Comparison of ENCODE assay signal across 16 cellular contexts in genomic region chr11:57087966-57088365, GRCh38.
DNase-seq lines count a peak whose midpoint lies in the region; TF ChIP-seq lines count a peak whose summit lies in the region.
"Had no signal": no experiment of that assay in that cellular context is flagged by ENCODE, and none has a peak within 500 bp of the region (broad histone marks: within the 10 kb centered on the region; RNA-seq: fewer than 3 reads in every experiment).

No MANE protein-coding gene starts in this region.

- no peak overlapping the region for H3K27ac Mint-ChIP-seq in endodermal cell
- H3K27ac Mint-ChIP-seq: B cell; CD8-positive, alpha-beta T cell; HFFc6 had no signal

- peak overlapping the region; percentile 20 for H2AFZ ChIP-seq in neuron (ENCODE audit: low read depth, low read length)
- peak overlapping the region; percentile 77 for H2AFZ ChIP-seq in smooth muscle cell (ENCODE audit: low read depth)

- H3K9me3 ChIP-seq in endodermal cell (ENCODE audit: control insufficient read depth, low read length) (no peaks in the 10 kb centered on the region), neuron (ENCODE audit: low read length) (no peaks in the 10 kb centered on the region), smooth muscle cell (replicated peaks; ENCODE audit: low read depth) (no peaks in the 10 kb centered on the region), uterus (no peaks in the 10 kb centered on the region)
- H3K9me3 ChIP-seq: Caco-2 had no signal

- TF ChIP-seq CTCF in endodermal cell (conservative IDR thresholded peaks at IDR 0.05) (no peak), smooth muscle cell (IDR thresholded peaks at IDR 0.05; ENCODE audit: borderline replicate concordance, insufficient read depth, poor library complexity, severe bottlenecking) (no peak), uterus (IDR thresholded peaks at IDR 0.05) (no peak)

- no peaks in the 10 kb centered on the region for H3K27me3 ChIP-seq in endodermal cell (ENCODE audit: control insufficient read depth, insufficient read depth, low read length, poor library complexity, severe bottlenecking)
- no peaks in the 10 kb centered on the region for H3K27me3 ChIP-seq in neuron (ENCODE audit: insufficient read depth, low read length)
- no peaks in the 10 kb centered on the region for H3K27me3 ChIP-seq in smooth muscle cell (ENCODE audit: low read depth)
- no peaks in the 10 kb centered on the region for H3K27me3 ChIP-seq in uterus

- H3K9ac ChIP-seq in endodermal cell (ENCODE audit: extremely low read depth, low read length, poor library complexity, severe bottlenecking) (no peak overlapping the region), smooth muscle cell (ENCODE audit: low read depth) (no peak overlapping the region)

- H3K4me1 ChIP-seq in endodermal cell (ENCODE audit: control insufficient read depth, insufficient read depth, low read length), result peaks cover 4% of the 10 kb centered on the region
- peaks cover 15% of the 10 kb centered on the region for H3K4me1 ChIP-seq in neuron (ENCODE audit: insufficient read depth, low read length)
- peaks cover 6% of the 10 kb centered on the region for H3K4me1 ChIP-seq in smooth muscle cell (ENCODE audit: low read depth)
- H3K4me1 ChIP-seq in uterus, result no peaks in the 10 kb centered on the region
- H3K4me1 ChIP-seq: Caco-2 had no signal

- H3K9me3 Mint-ChIP-seq in endodermal cell, result peaks cover 2% of the 10 kb centered on the region
- H3K9me3 Mint-ChIP-seq: CD8-positive, alpha-beta T cell; HFFc6 had no signal

- H3K4me1 Mint-ChIP-seq in endodermal cell, result peaks cover 12% of the 10 kb centered on the region
- H3K4me1 Mint-ChIP-seq: B cell had no signal

- WGBS in endodermal cell (ENCODE audit: insufficient coverage in 1 of 2, insufficient read length in 1 of 2), 2 experiments, result 83 to 84% methylated on average over 1 of the region's 1 CpG
- 23% methylated on average over 1 of the region's 1 CpG for WGBS in smooth muscle cell (ENCODE audit: low lambda C conversion rate)

- H3K4me2 ChIP-seq in smooth muscle cell, result peak overlapping the region; percentile 29

- no peaks in the 10 kb centered on the region for H4K20me1 ChIP-seq in smooth muscle cell (ENCODE audit: low read depth)

- H3K4me3 ChIP-seq in endodermal cell (ENCODE audit: low read length) (no peak overlapping the region), neuron (ENCODE audit: low read length) (no peak overlapping the region), smooth muscle cell (no peak overlapping the region), uterus (no peak overlapping the region)

- H3K27ac ChIP-seq in endodermal cell (ENCODE audit: low read depth, low read length) (peak overlapping the region; percentile 41), smooth muscle cell (ENCODE audit: low read depth) (peak overlapping the region; percentile 33), uterus (no peak overlapping the region)
- H3K27ac ChIP-seq: C4-2B had no signal

- TF ChIP-seq POLR2A in uterus (IDR thresholded peaks at IDR 0.05), result no peak

- intact Hi-C loops in uterus (cut with DNase I; ENCODE audit: low total_unique reads), result no loop called here

- peaks cover 11% of the 10 kb centered on the region for H3K27me3 Mint-ChIP-seq in endodermal cell (ENCODE audit: insufficient read depth)

- H3K4me3 Mint-ChIP-seq in endodermal cell, result no peak overlapping the region
- H3K4me3 Mint-ChIP-seq: B cell; CD8-positive, alpha-beta T cell; HFFc6 had no signal

- no peaks in the 10 kb centered on the region for H3K36me3 Mint-ChIP-seq in endodermal cell (ENCODE audit: low read depth)
- H3K36me3 Mint-ChIP-seq: CD8-positive, alpha-beta T cell had no signal

- H3K36me3 ChIP-seq in endodermal cell (ENCODE audit: control insufficient read depth, insufficient read depth, low read length), result no peaks in the 10 kb centered on the region
- no peaks in the 10 kb centered on the region for H3K36me3 ChIP-seq in neuron (ENCODE audit: insufficient read depth, low read length)
- no peaks in the 10 kb centered on the region for H3K36me3 ChIP-seq in smooth muscle cell (ENCODE audit: low read depth)
- H3K36me3 ChIP-seq in uterus, result no peaks in the 10 kb centered on the region

- DNase-seq in C1 segment of cervical spinal cord (lab: John Stamatoyannopoulos, UW), result peak in 8 of 14 donors; percentile 1 to 13 (median 5)
- DNase-seq in endodermal cell, result no peak
- DNase-seq in smooth muscle cell (lab: John Stamatoyannopoulos, UW; ENCODE audit: unreplicated experiment), result no peak
- no peak for DNase-seq in NCI-H69 (lab: John Stamatoyannopoulos, UW)
- no peak for DNase-seq in uterus
- no peak for DNase-seq in NCI-H1436 (lab: John Stamatoyannopoulos, UW)
- DNase-seq in NOMO-1 treated with DMSO at 0.1 percent for 48 hours (lab: John Stamatoyannopoulos, UW; ENCODE audit: unreplicated experiment), result no peak
- DNase-seq: Caco-2; CD8-positive, alpha-beta T cell; DND-41; GDM1; HCEC 1CT; HFFc6 had no signal

- peaks cover 3% of the 10 kb centered on the region for H3F3A ChIP-seq in smooth muscle cell (ENCODE audit: low read depth)

- no peaks in the 10 kb centered on the region for H3K79me2 ChIP-seq in smooth muscle cell (ENCODE audit: low read depth)

Comparison
In these comparisons a context has a peak if more than half of its experiments do, and no peak if none do; other contexts are left out.
1. DNase-seq: peak in C1 segment of cervical spinal cord (8 of 14); none in endodermal cell (single experiment), smooth muscle cell (single experiment), NCI-H69 (single experiment), uterus (0 of 2), NCI-H1436 (single experiment) and NOMO-1 treated with DMSO at 0.1 percent for 48 hours (single experiment).
2. H3K27ac ChIP-seq: peak in endodermal cell (single experiment) and smooth muscle cell (single experiment); none in uterus (0 of 2).